ENCODE assay signal across 14 cellular contexts in genomic region chr9:15180124-15180523, GRCh38.
DNase-seq lines count a peak whose midpoint lies in the region; ATAC-seq and TF ChIP-seq lines count a peak whose summit lies in the region.
"Had no signal": no experiment of that assay in that cellular context is flagged by ENCODE, and none has a peak within 500 bp of the region (broad histone marks: within the 10 kb centered on the region; RNA-seq: fewer than 3 reads in every experiment).

No MANE protein-coding gene starts in this region.

- no peak overlapping the region for H3K27ac ChIP-seq in OCI-LY7 (ENCODE audit: low read depth, low read length, poor library complexity, severe bottlenecking)

- DNase-seq in activated naive CD8-positive, alpha-beta T cell treated with anti-CD3 and anti-CD28 coated beads, Interleukin-2, amount 50 U/mL, for 24 hours = no peak
- no peak for DNase-seq in iPS-NIHi7 (ENCODE audit: extremely low spot score)
- no peak for DNase-seq in left lobe of liver (ENCODE audit: low spot score)
- no peak for DNase-seq in OCI-LY7 (ENCODE audit: low spot score)
- DNase-seq: C1 segment of cervical spinal cord, GF-D8, KBM-7, NCI-H1048, NCI-H146, NCI-H2081, NCI-H774 had no signal

- H3K9me3 Mint-ChIP-seq in activated naive CD8-positive, alpha-beta T cell (ENCODE audit: low read depth) = no peaks in the 10 kb centered on the region
- no peaks in the 10 kb centered on the region for H3K9me3 Mint-ChIP-seq in activated naive CD8-positive, alpha-beta T cell treated with anti-CD3 and anti-CD28 coated beads, Interleukin-2, amount 50 U/mL, for 24 hours

- H4K20me1 ChIP-seq in OCI-LY7 (ENCODE audit: insufficient read depth, low read length) = no peaks in the 10 kb centered on the region

- no peak for TF ChIP-seq CTCF in OCI-LY7 (conservative IDR thresholded peaks at IDR 0.05; ENCODE audit: low read length)

- H3K4me2 ChIP-seq in OCI-LY7 (ENCODE audit: low read length) = no peak overlapping the region

- H3K79me2 ChIP-seq in OCI-LY7 (ENCODE audit: insufficient read depth, low read depth, low read length) = no peaks in the 10 kb centered on the region

- intact Hi-C loops in OCI-LY7 (cut with micrococcal nuclease; ENCODE audit: unreplicated experiment) = no loop called here

- CTCF ChIA-PET in OCI-LY7 (lab: Charles Lee; ENCODE audit: unreplicated experiment) = no interaction called here

- POLR2A ChIA-PET in OCI-LY7 (lab: Charles Lee) = no interaction called here

- H3K27ac Mint-ChIP-seq in activated naive CD8-positive, alpha-beta T cell = peak overlapping the region; percentile 41
- H3K27ac Mint-ChIP-seq in activated naive CD8-positive, alpha-beta T cell treated with anti-CD3 and anti-CD28 coated beads, Interleukin-2, amount 50 U/mL, for 24 hours = no peak overlapping the region

- no peak for ATAC-seq in activated naive CD8-positive, alpha-beta T cell treated with anti-CD3 and anti-CD28 coated beads, Interleukin-2, amount 50 U/mL, for 24 hours
- ATAC-seq in GM21786 (IDR thresholded peaks at IDR 0.05; ENCODE audit: unreplicated experiment) (peak; percentile 70), HG03159 (IDR thresholded peaks at IDR 0.05; ENCODE audit: unreplicated experiment) (peak; percentile 68), left lobe of liver (no peak)

- H3K4me3 Mint-ChIP-seq in activated naive CD8-positive, alpha-beta T cell = no peak overlapping the region
- no peak overlapping the region for H3K4me3 Mint-ChIP-seq in activated naive CD8-positive, alpha-beta T cell treated with anti-CD3 and anti-CD28 coated beads, Interleukin-2, amount 50 U/mL, for 24 hours

- H2AFZ ChIP-seq in OCI-LY7 (ENCODE audit: low read length) = no peak overlapping the region

- peaks cover 32% of the 10 kb centered on the region for H3K36me3 Mint-ChIP-seq in activated naive CD8-positive, alpha-beta T cell
- H3K36me3 Mint-ChIP-seq in activated naive CD8-positive, alpha-beta T cell treated with anti-CD3 and anti-CD28 coated beads, Interleukin-2, amount 50 U/mL, for 24 hours (ENCODE audit: low read depth) = peaks cover 28% of the 10 kb centered on the region

- no peak overlapping the region for H3K4me3 ChIP-seq in OCI-LY7 (ENCODE audit: low read depth, low read length, poor library complexity, severe bottlenecking)

- H3K9me2 ChIP-seq in OCI-LY7 (ENCODE audit: insufficient read depth, low read length) = no peaks in the 10 kb centered on the region

- H3K9me3 ChIP-seq in OCI-LY7 (ENCODE audit: low read length) = no peaks in the 10 kb centered on the region

- BruUV-seq in OCI-LY7 (replicated peaks; lab: Mats Ljungman, UMichigan) = no TSS peak

- peaks cover 6% of the 10 kb centered on the region for H3K4me1 Mint-ChIP-seq in activated naive CD8-positive, alpha-beta T cell (ENCODE audit: low read depth)
- H3K4me1 Mint-ChIP-seq in activated naive CD8-positive, alpha-beta T cell treated with anti-CD3 and anti-CD28 coated beads, Interleukin-2, amount 50 U/mL, for 24 hours = peaks cover 14% of the 10 kb centered on the region

- H3K4me1 ChIP-seq in OCI-LY7 (ENCODE audit: insufficient read depth, low read length, poor library complexity, severe bottlenecking) = no peaks in the 10 kb centered on the region

- no peaks in the 10 kb centered on the region for H3K36me3 ChIP-seq in OCI-LY7 (ENCODE audit: insufficient read depth, low read length)

- H3K27me3 Mint-ChIP-seq in activated naive CD8-positive, alpha-beta T cell = no peaks in the 10 kb centered on the region
- no peaks in the 10 kb centered on the region for H3K27me3 Mint-ChIP-seq in activated naive CD8-positive, alpha-beta T cell treated with anti-CD3 and anti-CD28 coated beads, Interleukin-2, amount 50 U/mL, for 24 hours

Comparison
In these comparisons a context has a peak if more than half of its experiments do, and no peak if none do; other contexts are left out.
1. ATAC-seq: peak in GM21786 (single experiment) and HG03159 (single experiment); none in activated naive CD8-positive, alpha-beta T cell treated with anti-CD3 and anti-CD28 coated beads, Interleukin-2, amount 50 U/mL, for 24 hours (single experiment) and left lobe of liver (single experiment).